20 cellular contexts compared by ENCODE assay signal in genomic region chr5:177176175-177176704, GRCh38. TPM values are rescaled to one million over a fixed set of nuclear protein-coding genes. Genes with fewer than 3 reads are reported as not detected.
DNase-seq lines count a peak whose midpoint lies in the region; ATAC-seq and TF ChIP-seq lines count a peak whose summit lies in the region.
"Had no signal": no experiment of that assay in that cellular context is flagged by ENCODE, and none has a peak within 500 bp of the region (broad histone marks: within the 10 kb centered on the region; RNA-seq: fewer than 3 reads in every experiment).

No MANE protein-coding gene starts in this region.

- peaks cover 0 to 17% of the 10 kb centered on the region in 2 donors for H3K4me1 ChIP-seq in right atrium auricular region
- no peaks in the 10 kb centered on the region for H3K4me1 ChIP-seq in osteoblast (ENCODE audit: insufficient read depth, low read length)
- H3K4me1 ChIP-seq: ascending aorta had no signal

- H3K27me3 ChIP-seq in right atrium auricular region = no peaks in the 10 kb centered on the region
- H3K27me3 ChIP-seq in SU-DHL-6 (ENCODE audit: low read length) = no peaks in the 10 kb centered on the region
- H3K27me3 ChIP-seq in osteoblast (ENCODE audit: insufficient read depth, low read length) = no peaks in the 10 kb centered on the region
- H3K27me3 ChIP-seq: ascending aorta; BLaER1 treated with 17β-estradiol and CSF1 and Interleukin-3, amounts not matched to agents 10 nM and 100 nM; MG63; upper lobe of left lung had no signal

- no peak overlapping the region for H3K4me3 ChIP-seq in right atrium auricular region
- peak overlapping the region; percentile 31 for H3K4me3 ChIP-seq in SU-DHL-6 (ENCODE audit: insufficient read depth, low read length, poor library complexity, severe bottlenecking)
- H3K4me3 ChIP-seq in osteoblast (ENCODE audit: insufficient read depth, low read length) = no peak overlapping the region
- H3K4me3 ChIP-seq: ascending aorta; BLaER1 treated with 17β-estradiol and CSF1 and Interleukin-3, amounts not matched to agents 10 nM and 100 nM; lower lobe of right lung; MG63; upper lobe of left lung had no signal

- DNase-seq in right atrium auricular region (ENCODE audit: low spot score) = peak; percentile 44
- DNase-seq in Right ventricle myocardium superior = no peak
- DNase-seq in iris pigment epithelial cell (ENCODE audit: low read depth) = peak; percentile 12
- no peak for DNase-seq in DMS53 (lab: John Stamatoyannopoulos, UW)
- no peak for DNase-seq in cerebellar cortex (ENCODE audit: low spot score)
- DNase-seq in DMS114 treated with DMSO at 0.1 percent for 48 hours (lab: John Stamatoyannopoulos, UW; ENCODE audit: unreplicated experiment) = no peak
- DNase-seq in osteoblast (ENCODE audit: insufficient read length, low spot score, missing footprints) = no peak
- DNase-seq: activated CD4-positive, alpha-beta T cell treated with anti-CD3 and anti-CD28 coated beads for 36 hours; caudate nucleus; IMR-90; lower lobe of right lung; MG63; NCI-H1694; NCI-H69; stimulated activated CD4-positive, alpha-beta T cell treated with anti-CD3 and anti-CD28 coated beads, Interleukin-12 subunit alpha, Interleukin-12 subunit beta, amount 100 ng/mL, for 4 hours; upper lobe of left lung had no signal

- no peaks in the 10 kb centered on the region for H3K9me2 ChIP-seq in SU-DHL-6 (replicated peaks; ENCODE audit: insufficient read depth, low read length)

- H3K9me3 ChIP-seq in right atrium auricular region (no peaks in the 10 kb centered on the region), SU-DHL-6 (ENCODE audit: insufficient read depth, low read length) (no peaks in the 10 kb centered on the region), osteoblast (ENCODE audit: low read depth, low read length) (no peaks in the 10 kb centered on the region)
- H3K9me3 ChIP-seq: ascending aorta; BLaER1 treated with 17β-estradiol and CSF1 and Interleukin-3, amounts not matched to agents 10 nM and 100 nM; lower lobe of right lung; MG63; upper lobe of left lung had no signal

- peaks cover 67% of the 10 kb centered on the region for H3F3A ChIP-seq in SU-DHL-6 (ENCODE audit: insufficient read depth)

- H3K36me3 ChIP-seq in right atrium auricular region = peaks cover 6% of the 10 kb centered on the region
- H3K36me3 ChIP-seq in SU-DHL-6 (ENCODE audit: low read length) = 0 out of 2 replicates have a peak, but pooled peaks cover 4% of the 10 kb centered on the region
- H3K36me3 ChIP-seq in osteoblast (ENCODE audit: insufficient read depth, low read length) = peaks cover 12% of the 10 kb centered on the region
- H3K36me3 ChIP-seq: upper lobe of left lung had no signal

- H3K4me2 ChIP-seq in SU-DHL-6 (ENCODE audit: low read depth, low read length, poor library complexity, severe bottlenecking) = peak overlapping the region; percentile 66
- no peak overlapping the region for H3K4me2 ChIP-seq in osteoblast (ENCODE audit: insufficient read depth, low read length)

- H3K27ac ChIP-seq in right atrium auricular region (no peak overlapping the region), SU-DHL-6 (ENCODE audit: low read depth, low read length) (peak overlapping the region; percentile 91), osteoblast (ENCODE audit: low read depth, low read length) (no peak overlapping the region)
- H3K27ac ChIP-seq: ascending aorta; BLaER1 treated with 17β-estradiol and CSF1 and Interleukin-3, amounts not matched to agents 10 nM and 100 nM; lower lobe of right lung; upper lobe of left lung had no signal

- H4K20me1 ChIP-seq in SU-DHL-6 (ENCODE audit: low read depth, low read length) (no peaks in the 10 kb centered on the region), osteoblast (ENCODE audit: insufficient read depth, low read length) (peaks cover 11% of the 10 kb centered on the region)

- peak overlapping the region; percentile 26 for H3K9ac ChIP-seq in SU-DHL-6 (ENCODE audit: low read length)
- H3K9ac ChIP-seq: BLaER1 treated with 17β-estradiol and CSF1 and Interleukin-3, amounts not matched to agents 10 nM and 100 nM had no signal

- H2AFZ ChIP-seq in SU-DHL-6 (ENCODE audit: low read depth, low read length, severe bottlenecking) = no peak overlapping the region
- H2AFZ ChIP-seq in osteoblast (ENCODE audit: low read length) = no peak overlapping the region

- peaks cover 85% of the 10 kb centered on the region for H3K79me2 ChIP-seq in SU-DHL-6 (ENCODE audit: insufficient read depth, low read length)
- peaks cover 90% of the 10 kb centered on the region for H3K79me2 ChIP-seq in osteoblast (ENCODE audit: insufficient read depth, low read length)

- intact Hi-C loops in Right ventricle myocardium superior (cut with DNase I) = no loop called here

- no peak for ATAC-seq in Right ventricle myocardium superior (ENCODE audit: poor library complexity)
- ATAC-seq: activated CD4-positive, alpha-beta T cell treated with anti-CD3 and anti-CD28 coated beads for 36 hours; activated naive CD4-positive, alpha-beta T cell treated with anti-CD3 and anti-CD28 coated beads, Interleukin-2, amount 50 U/mL, for 72 hours; lower lobe of right lung had no signal

- no peak for TF ChIP-seq CTCF in right atrium auricular region (IDR thresholded peaks at IDR 0.05)
- no peak for TF ChIP-seq CTCF in SU-DHL-6 (IDR thresholded peaks at IDR 0.05; ENCODE audit: insufficient read depth, low read length, poor library complexity, severe bottlenecking)
- TF ChIP-seq CTCF in osteoblast (IDR thresholded peaks at IDR 0.05; ENCODE audit: extremely low read depth, low read depth, low read length) = no peak

RNA-seq across cellular contexts. Expression of gene NSD1, which starts 42.7 kb away (rescaled TPM):
- total RNA-seq in right atrium auricular region (10 to 100 TPM; 25.4 to 26.7 TPM), Right ventricle myocardium superior (33.6 TPM), osteoblast (48.6 and 53.2 TPM in 2 replicates)

Comparison
In these comparisons a context has a peak if more than half of its experiments do, and no peak if none do; other contexts are left out.
1. DNase-seq: peak in right atrium auricular region (single experiment) and iris pigment epithelial cell (single experiment); none in Right ventricle myocardium superior (single experiment), DMS53 (single experiment), cerebellar cortex (single experiment), DMS114 treated with DMSO at 0.1 percent for 48 hours (single experiment) and osteoblast (single experiment).